Comparison of ENCODE assay signal across 9 cellular contexts in the genomic region with DNA sequence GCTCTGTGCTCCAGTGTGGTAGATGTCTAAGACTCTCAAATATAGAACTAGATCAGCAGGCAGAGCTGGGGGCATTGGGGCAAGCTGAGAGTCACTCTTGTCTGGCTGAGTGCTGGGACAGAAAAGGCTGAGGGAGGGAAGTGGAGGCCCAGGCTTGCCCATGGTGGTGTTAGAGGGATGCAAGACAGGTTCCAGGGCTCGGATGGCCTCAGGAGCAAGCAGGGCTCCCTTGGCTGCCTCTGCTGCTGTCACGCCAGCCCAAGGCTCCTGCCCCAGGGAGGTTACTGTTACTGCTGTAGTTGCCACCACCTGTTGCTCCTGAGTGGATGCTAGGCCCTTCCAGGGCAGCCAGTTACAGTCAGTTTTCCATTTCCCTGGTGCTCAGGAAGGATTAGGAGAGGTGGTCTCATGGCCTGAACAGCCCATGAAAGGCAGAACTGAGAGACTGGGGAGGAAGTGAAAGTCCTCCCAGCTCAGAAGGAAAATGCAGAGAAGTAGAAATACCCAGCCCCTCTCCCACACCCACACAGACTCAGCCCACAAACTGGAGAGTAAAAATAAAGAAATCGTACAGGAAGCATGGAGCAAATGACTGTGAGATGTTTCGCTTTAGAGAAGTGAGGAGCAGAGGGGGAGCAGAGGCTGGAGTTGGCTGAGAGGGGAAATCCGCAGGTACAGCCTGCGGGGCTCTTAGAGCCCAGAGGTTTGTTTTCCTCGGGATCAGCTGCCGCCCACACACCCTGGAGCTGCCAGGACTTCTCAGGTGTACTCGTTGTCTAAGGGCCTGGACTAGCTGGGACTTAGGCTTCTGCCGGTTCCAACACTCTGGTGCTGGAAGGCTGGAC. TPM values are rescaled to one million over a fixed set of nuclear protein-coding genes. Genes with fewer than 3 reads are reported as not detected.
A peak's percentile ranks its signal among the peaks of the same experiment; 100 is the strongest.
DNase-seq lines count a peak whose midpoint lies in the region; ATAC-seq and TF ChIP-seq lines count a peak whose summit lies in the region.
"Had no signal": no experiment of that assay in that cellular context is flagged by ENCODE, and none has a peak within 500 bp of the region (broad histone marks: within the 10 kb centered on the region; RNA-seq: fewer than 3 reads in every experiment).

No MANE protein-coding gene starts in this region.

- peaks cover 3% of the 10 kb centered on the region for H3K79me1 ChIP-seq in trophoblast cell (ENCODE audit: low read length)

- no peak overlapping the region for H3K4ac ChIP-seq in trophoblast cell (ENCODE audit: low read depth, low read length)

- H3K23ac ChIP-seq in trophoblast cell (ENCODE audit: low read length) = no peak overlapping the region

- DNase-seq in activated CD4-positive, alpha-beta T cell treated with anti-CD3 and anti-CD28 coated beads for 1 hour = peak; percentile 12
- no peak for DNase-seq in activated CD4-positive, alpha-beta T cell treated with anti-CD3 and anti-CD28 coated beads, Interleukin-2, amount 50 U/mL, for 1 hour
- DNase-seq in SIG-M5 (lab: John Stamatoyannopoulos, UW) (peak; percentile 95), dorsolateral prefrontal cortex (no peak), trophoblast cell (peak in 1 of 2 donors; percentile 26), mucosa of gallbladder (ENCODE audit: low spot score) (no peak), HUDEP-2 (lab: John Stamatoyannopoulos, UW; ENCODE audit: unreplicated experiment in 76 of 76) (no peak)

- H4K91ac ChIP-seq in trophoblast cell (ENCODE audit: low read depth, low read length) = no peak overlapping the region

- no peaks in the 10 kb centered on the region for H3K9me3 ChIP-seq in trophoblast cell (ENCODE audit: insufficient read depth, low read depth, low read length)

- H2BK5ac ChIP-seq in trophoblast cell (ENCODE audit: low read depth, low read length, poor library complexity) = no peak overlapping the region

- peak overlapping the region in 55 of 59 donors; percentile 61 to 84 (median 75) for H3K4me3 ChIP-seq in dorsolateral prefrontal cortex
- H3K4me3 ChIP-seq in trophoblast cell (ENCODE audit: low read depth, low read length) = no peak overlapping the region

- no peaks in the 10 kb centered on the region for H3K36me3 ChIP-seq in trophoblast cell (ENCODE audit: control insufficient read depth in 1 of 2, insufficient read depth in 2 of 2, low read length in 2 of 2)

- H3K18ac ChIP-seq in trophoblast cell (ENCODE audit: low read length) = no peak overlapping the region

- H2BK12ac ChIP-seq in trophoblast cell (ENCODE audit: low read length) = no peak overlapping the region

- H3K14ac ChIP-seq in trophoblast cell (ENCODE audit: low read length) = no peak overlapping the region

- H3K27me3 ChIP-seq in dorsolateral prefrontal cortex = no peaks in the 10 kb centered on the region
- peaks cover 12% of the 10 kb centered on the region for H3K27me3 ChIP-seq in trophoblast cell (ENCODE audit: insufficient read depth, low read length)

- H4K8ac ChIP-seq in trophoblast cell (ENCODE audit: low read depth, low read length) = no peak overlapping the region

- no peak overlapping the region for H3K9ac ChIP-seq in trophoblast cell (ENCODE audit: low read length)

- peak overlapping the region in 57 of 59 donors; percentile 65 to 98 (median 87) for H3K27ac ChIP-seq in dorsolateral prefrontal cortex
- no peak overlapping the region for H3K27ac ChIP-seq in trophoblast cell (ENCODE audit: low read depth, low read length)

- H3K4me2 ChIP-seq in trophoblast cell (ENCODE audit: low read length) = no peak overlapping the region

- no peaks in the 10 kb centered on the region for H3K79me2 ChIP-seq in trophoblast cell (ENCODE audit: control insufficient read depth, insufficient read depth, low read length, poor library complexity)

- H2AK5ac ChIP-seq in trophoblast cell (ENCODE audit: low read length) = no peak overlapping the region

- ATAC-seq in HG03342 (IDR thresholded peaks at IDR 0.05; ENCODE audit: unreplicated experiment) = no peak

- intact Hi-C loops in dorsolateral prefrontal cortex (cut with DNase I) = loop anchor here (2.0 to 10.0 kb wide), 4 partner anchors 18 to 80 kb away; partner anchors contain the start of gene ATP8B2 (in 1 of the 2)

- TF ChIP-seq CTCF in dorsolateral prefrontal cortex (IDR thresholded peaks at IDR 0.05 in 54 of 56, conservative IDR thresholded peaks at IDR 0.05 in 2 of 56; ENCODE audit: low read depth in 1 of 56, partially characterized antibody in 56 of 56) = no peak

- H4K12ac ChIP-seq in trophoblast cell (ENCODE audit: low read depth, low read length) = no peak overlapping the region

- no CpG with 5 or more reads among the region's 10 CpGs for WGBS in trophoblast cell (ENCODE audit: extremely low coverage, insufficient coverage, insufficient read length)

- peaks cover 7 to 14% of the 10 kb centered on the region in 2 experiments for H3K4me1 ChIP-seq in trophoblast cell (ENCODE audit: control insufficient read depth in 1 of 2, insufficient read depth in 2 of 2, low read length in 2 of 2)

- peak overlapping the region; percentile 10 for H2AFZ ChIP-seq in trophoblast cell (ENCODE audit: insufficient read depth, low read length, poor library complexity)

- H2BK120ac ChIP-seq in trophoblast cell (ENCODE audit: insufficient read depth, low read length, poor library complexity) = no peak overlapping the region

RNA-seq across cellular contexts. Expression of gene IL6R, which starts 2.1 kb away (rescaled TPM):
- total RNA-seq in dorsolateral prefrontal cortex = 10 to 100 TPM in 86 of 120 experiments, 1 to 10 TPM in 34; 5.2 to 32.5 (median 12.2) TPM
- polyA plus RNA-seq in trophoblast cell (2013) = 0.29 and 0.42 TPM in 2 replicates
- total RNA-seq in mucosa of gallbladder = 31.2 TPM
- polyA plus RNA-seq: neural cell had no signal

Comparison
In these comparisons a context has a peak if more than half of its experiments do, and no peak if none do; other contexts are left out.
1. DNase-seq: peak in activated CD4-positive, alpha-beta T cell treated with anti-CD3 and anti-CD28 coated beads for 1 hour (single experiment) and SIG-M5 (single experiment); none in activated CD4-positive, alpha-beta T cell treated with anti-CD3 and anti-CD28 coated beads, Interleukin-2, amount 50 U/mL, for 1 hour (single experiment), dorsolateral prefrontal cortex (0 of 10), mucosa of gallbladder (single experiment) and HUDEP-2 (0 of 76).